ENCODE assay signal across 11 cellular contexts in the genomic region with DNA sequence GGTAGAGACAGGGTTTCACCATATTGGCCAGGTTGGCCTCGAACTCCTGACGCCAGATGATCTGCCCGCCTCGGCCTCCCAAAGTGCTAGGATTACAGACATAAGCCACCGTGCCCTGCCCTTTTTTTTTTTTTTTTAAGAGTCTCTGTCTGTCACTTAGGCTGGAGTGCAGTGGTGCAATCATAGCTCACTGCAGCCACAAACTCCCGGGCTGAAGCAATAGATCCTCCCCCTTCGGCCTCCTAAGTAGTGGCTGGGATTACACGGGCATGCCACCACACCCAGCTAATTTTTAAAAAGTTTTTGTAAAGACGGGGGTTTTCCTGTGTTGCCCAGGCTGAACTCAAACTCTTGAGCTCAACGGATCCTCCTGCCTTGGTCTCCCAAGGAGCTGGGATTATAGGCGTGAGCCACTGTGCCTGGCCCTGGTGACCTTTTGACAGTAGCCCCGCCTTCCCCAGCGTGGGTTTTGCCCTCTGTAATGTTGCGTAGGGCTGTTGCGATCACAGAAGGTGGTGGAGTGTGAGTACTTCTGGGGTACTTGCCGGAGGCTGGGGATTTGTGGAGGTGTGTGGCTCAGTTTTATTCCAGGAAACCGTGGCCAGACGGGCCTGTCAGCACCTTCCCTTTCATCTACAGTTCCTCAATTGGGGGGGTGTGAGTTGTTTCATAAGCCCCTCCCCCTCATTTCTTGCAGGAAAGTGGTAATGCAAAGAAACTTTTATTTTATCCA.
A peak's percentile ranks its signal among the peaks of the same experiment; 100 is the strongest.
DNase-seq lines count a peak whose midpoint lies in the region; ATAC-seq lines count a peak whose summit lies in the region.
"Had no signal": no experiment of that assay in that cellular context is flagged by ENCODE, and none has a peak within 500 bp of the region (broad histone marks: within the 10 kb centered on the region; RNA-seq: fewer than 3 reads in every experiment).

No MANE protein-coding gene starts in this region.

- H3K27ac Mint-ChIP-seq in stimulated activated memory B cell treated with anti-CD40 and anti-IgM and Interleukin-4, amounts not matched to agents 10 μg/mL and 1 μg/mL and 100 μg/mL, for 72 hours: peak overlapping the region; percentile 75

- H3K27me3 Mint-ChIP-seq in stimulated activated memory B cell treated with anti-CD40 and anti-IgM and Interleukin-4, amounts not matched to agents 10 μg/mL and 1 μg/mL and 100 μg/mL, for 72 hours: no peaks in the 10 kb centered on the region

- peak; percentile 24 for ATAC-seq in stimulated activated memory B cell treated with anti-CD40 and anti-IgM and Interleukin-4, amounts not matched to agents 10 μg/mL and 1 μg/mL and 100 μg/mL, for 72 hours
- no peak for ATAC-seq in HG03025 (IDR thresholded peaks at IDR 0.05; ENCODE audit: low FRiP score, unreplicated experiment)
- no peak for ATAC-seq in HG02763 (IDR thresholded peaks at IDR 0.05; ENCODE audit: unreplicated experiment)
- ATAC-seq: psoas muscle had no signal

- no peaks in the 10 kb centered on the region for H3K9me3 Mint-ChIP-seq in stimulated activated memory B cell treated with anti-CD40 and anti-IgM and Interleukin-4, amounts not matched to agents 10 μg/mL and 1 μg/mL and 100 μg/mL, for 72 hours

- H3K36me3 Mint-ChIP-seq in stimulated activated memory B cell treated with anti-CD40 and anti-IgM and Interleukin-4, amounts not matched to agents 10 μg/mL and 1 μg/mL and 100 μg/mL, for 72 hours: no peaks in the 10 kb centered on the region

- no peak overlapping the region for H3K4me3 Mint-ChIP-seq in stimulated activated memory B cell treated with anti-CD40 and anti-IgM and Interleukin-4, amounts not matched to agents 10 μg/mL and 1 μg/mL and 100 μg/mL, for 72 hours

- peaks cover 24% of the 10 kb centered on the region for H3K4me1 Mint-ChIP-seq in stimulated activated memory B cell treated with anti-CD40 and anti-IgM and Interleukin-4, amounts not matched to agents 10 μg/mL and 1 μg/mL and 100 μg/mL, for 72 hours

- DNase-seq in activated T-cell treated with anti-CD3 and anti-CD28 coated beads for 48 hours (ENCODE audit: low read depth): peak; percentile 41
- no peak for DNase-seq in activated T-cell treated with anti-CD3 and anti-CD28 coated beads, Interleukin-2, amount 50 U/mL, for 1 hour
- peak; percentile 87 for DNase-seq in SIG-M5 treated with dmso at 0.1 percent for 504 hours (lab: John Stamatoyannopoulos, UW; ENCODE audit: unreplicated experiment)
- peak; percentile 39 for DNase-seq in fibroblast of gingiva (ENCODE audit: low read depth)
- DNase-seq in NCI-H1105 (lab: John Stamatoyannopoulos, UW): no peak
- DNase-seq: esophagus squamous epithelium, IMR-90 had no signal

Comparison
In these comparisons a context has a peak if more than half of its experiments do, and no peak if none do; other contexts are left out.
1. DNase-seq: peak in activated T-cell treated with anti-CD3 and anti-CD28 coated beads for 48 hours (single experiment), SIG-M5 treated with dmso at 0.1 percent for 504 hours (single experiment) and fibroblast of gingiva (single experiment); none in activated T-cell treated with anti-CD3 and anti-CD28 coated beads, Interleukin-2, amount 50 U/mL, for 1 hour (single experiment) and NCI-H1105 (single experiment).